Comparison of ENCODE assay signal across 20 cellular contexts in the genomic region with DNA sequence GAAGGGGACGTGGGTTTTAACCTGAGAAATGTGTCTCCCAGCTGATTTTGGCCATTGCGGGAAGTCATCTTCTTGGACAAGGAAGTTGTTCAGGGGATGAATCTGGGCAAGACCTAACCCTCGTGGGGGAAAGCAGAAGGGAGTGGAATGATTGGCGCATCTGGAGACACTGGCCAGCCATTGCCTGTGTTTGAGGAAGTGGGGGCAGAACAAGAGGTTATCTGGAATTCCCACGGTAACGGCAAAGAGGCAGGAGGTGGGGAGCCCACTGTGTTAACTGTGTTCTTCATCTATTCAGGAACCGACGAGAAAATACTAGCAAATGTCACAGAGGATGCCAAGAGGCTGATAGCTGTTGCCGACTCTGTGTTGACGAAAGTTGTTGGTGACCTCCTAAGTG.
DNase-seq lines count a peak whose midpoint lies in the region; ATAC-seq and TF ChIP-seq lines count a peak whose summit lies in the region.
"Had no signal": no experiment of that assay in that cellular context is flagged by ENCODE, and none has a peak within 500 bp of the region (broad histone marks: within the 10 kb centered on the region; RNA-seq: fewer than 3 reads in every experiment).

No MANE protein-coding gene starts in this region.

- no peaks in the 10 kb centered on the region for H3K4me1 ChIP-seq in right lobe of liver
- no peaks in the 10 kb centered on the region for H3K4me1 ChIP-seq in endodermal cell (ENCODE audit: control insufficient read depth, insufficient read depth, low read length)
- H3K4me1 ChIP-seq: adrenal gland, Caco-2, esophagus squamous epithelium had no signal

- no peak for TF ChIP-seq POLR2A in right lobe of liver (IDR thresholded peaks at IDR 0.05)

- CTCF ChIA-PET in activated CD4-positive, alpha-beta memory T cell treated with anti-CD3 and anti-CD28 coated beads for 36 hours (lab: Charles Lee): no interaction called here

- H3K4me3 ChIP-seq in right lobe of liver (no peak overlapping the region), endodermal cell (ENCODE audit: low read length) (no peak overlapping the region)
- H3K4me3 ChIP-seq: adrenal gland, esophagus squamous epithelium, GM23338, smooth muscle cell had no signal

- ATAC-seq in right lobe of liver: peak; percentile 56 to 76 (median 64)
- ATAC-seq: GM23338 had no signal

- peaks cover 0 to 72% (median 13%) of the 10 kb centered on the region in 4 donors for H3K36me3 ChIP-seq in right lobe of liver
- peaks cover 90% of the 10 kb centered on the region for H3K36me3 ChIP-seq in endodermal cell (ENCODE audit: control insufficient read depth, insufficient read depth, low read length)

- H3K4me3 Mint-ChIP-seq in activated CD4-positive, alpha-beta memory T cell treated with anti-CD3 and anti-CD28 coated beads for 36 hours: no peak overlapping the region
- no peak overlapping the region for H3K4me3 Mint-ChIP-seq in endodermal cell
- H3K4me3 Mint-ChIP-seq: GM23338, naive B cell had no signal

- H3K27ac ChIP-seq in right lobe of liver (no peak overlapping the region), endodermal cell (ENCODE audit: low read depth, low read length) (no peak overlapping the region), caudate nucleus (ENCODE audit: low read depth, low read length) (no peak overlapping the region)
- H3K27ac ChIP-seq: adrenal gland, esophagus squamous epithelium had no signal

- H3K27me3 ChIP-seq in right lobe of liver (no peaks in the 10 kb centered on the region), endodermal cell (ENCODE audit: control insufficient read depth, insufficient read depth, low read length, poor library complexity, severe bottlenecking) (no peaks in the 10 kb centered on the region)
- H3K27me3 ChIP-seq: adrenal gland, esophagus squamous epithelium had no signal

- peaks cover 21% of the 10 kb centered on the region for H3K4me1 Mint-ChIP-seq in activated CD4-positive, alpha-beta memory T cell treated with anti-CD3 and anti-CD28 coated beads for 36 hours (ENCODE audit: low read depth)
- H3K4me1 Mint-ChIP-seq in endodermal cell: no peaks in the 10 kb centered on the region
- H3K4me1 Mint-ChIP-seq: GM23338, naive B cell had no signal

- H3K27me3 Mint-ChIP-seq in activated CD4-positive, alpha-beta memory T cell treated with anti-CD3 and anti-CD28 coated beads for 36 hours: no peaks in the 10 kb centered on the region
- H3K27me3 Mint-ChIP-seq in endodermal cell (ENCODE audit: insufficient read depth): no peaks in the 10 kb centered on the region
- H3K27me3 Mint-ChIP-seq: naive B cell, progenitor cell of endocrine pancreas had no signal

- WGBS in right lobe of liver (ENCODE audit: insufficient coverage, low coverage, low lambda C conversion rate, missing lambda C conversion rate): 52% methylated on average over 10 of the region's 10 CpGs
- WGBS in endodermal cell (ENCODE audit: insufficient coverage in 1 of 2, insufficient read length in 1 of 2), 2 experiments: 90 to 91% methylated on average over 10 of the region's 10 CpGs

- intact Hi-C loops in activated CD4-positive, alpha-beta memory T cell treated with anti-CD3 and anti-CD28 coated beads for 36 hours (cut with micrococcal nuclease): no loop called here
- intact Hi-C loops in right lobe of liver (cut with DNase I): no loop called here

- TF ChIP-seq CTCF in right lobe of liver (IDR thresholded peaks at IDR 0.05) (no peak), endodermal cell (conservative IDR thresholded peaks at IDR 0.05) (no peak)

- no peaks in the 10 kb centered on the region for H3K9me3 Mint-ChIP-seq in activated CD4-positive, alpha-beta memory T cell treated with anti-CD3 and anti-CD28 coated beads for 36 hours
- H3K9me3 Mint-ChIP-seq in endodermal cell: peaks cover 11% of the 10 kb centered on the region

- peak overlapping the region; percentile 69 for H3K27ac Mint-ChIP-seq in activated CD4-positive, alpha-beta memory T cell treated with anti-CD3 and anti-CD28 coated beads for 36 hours
- no peak overlapping the region for H3K27ac Mint-ChIP-seq in endodermal cell
- H3K27ac Mint-ChIP-seq: GM23338, progenitor cell of endocrine pancreas had no signal

- POLR2A ChIA-PET in activated CD4-positive, alpha-beta memory T cell treated with anti-CD3 and anti-CD28 coated beads for 36 hours (lab: Charles Lee): no interaction called here

- H3K36me3 Mint-ChIP-seq in activated CD4-positive, alpha-beta memory T cell treated with anti-CD3 and anti-CD28 coated beads for 36 hours: peaks cover 92% of the 10 kb centered on the region
- peaks cover 88% of the 10 kb centered on the region for H3K36me3 Mint-ChIP-seq in endodermal cell (ENCODE audit: low read depth)

- H3K9ac ChIP-seq in endodermal cell (ENCODE audit: extremely low read depth, low read length, poor library complexity, severe bottlenecking): no peak overlapping the region

- DNase-seq in Ammon's horn (ENCODE audit: low spot score) (peak; percentile 30), D341Med (ENCODE audit: low spot score) (peak; percentile 22), right lobe of liver (no peak), endodermal cell (no peak), caudate nucleus (lab: John Stamatoyannopoulos, UW) (no peak)
- DNase-seq in activated CD4-positive, alpha-beta memory T cell treated with anti-CD3 and anti-CD28 coated beads for 36 hours: no peak
- DNase-seq in activated CD4-positive, CD25-positive, alpha-beta regulatory T cell treated with anti-CD3 and anti-CD28 coated beads, Interleukin-2, amount 50 U/mL, for 72 hours: no peak
- DNase-seq in stimulated activated naive CD4-positive, alpha-beta T cell (lab: John Stamatoyannopoulos, UW): no peak
- DNase-seq: activated CD4-positive, alpha-beta T cell treated with anti-CD3 and anti-CD28 coated beads for 4 hours; Caco-2; EL; esophagus squamous epithelium; mammary epithelial cell; naive B cell; NCI-H1105; NCI-H526 treated with DMSO at 0.1 percent for 48 hours had no signal

- H3K9me3 ChIP-seq in right lobe of liver (no peaks in the 10 kb centered on the region), endodermal cell (ENCODE audit: control insufficient read depth, low read length) (peaks cover 9% of the 10 kb centered on the region)
- H3K9me3 ChIP-seq: adrenal gland, Caco-2, esophagus squamous epithelium had no signal

Comparison
In these comparisons a context has a peak if more than half of its experiments do, and no peak if none do; other contexts are left out.
1. DNase-seq: peak in Ammon's horn (single experiment) and D341Med (single experiment); none in activated CD4-positive, alpha-beta memory T cell treated with anti-CD3 and anti-CD28 coated beads for 36 hours (single experiment), right lobe of liver (0 of 3), endodermal cell (single experiment), activated CD4-positive, CD25-positive, alpha-beta regulatory T cell treated with anti-CD3 and anti-CD28 coated beads, Interleukin-2, amount 50 U/mL, for 72 hours (single experiment), stimulated activated naive CD4-positive, alpha-beta T cell (0 of 6) and caudate nucleus (0 of 61).